In the genomic region with DNA sequence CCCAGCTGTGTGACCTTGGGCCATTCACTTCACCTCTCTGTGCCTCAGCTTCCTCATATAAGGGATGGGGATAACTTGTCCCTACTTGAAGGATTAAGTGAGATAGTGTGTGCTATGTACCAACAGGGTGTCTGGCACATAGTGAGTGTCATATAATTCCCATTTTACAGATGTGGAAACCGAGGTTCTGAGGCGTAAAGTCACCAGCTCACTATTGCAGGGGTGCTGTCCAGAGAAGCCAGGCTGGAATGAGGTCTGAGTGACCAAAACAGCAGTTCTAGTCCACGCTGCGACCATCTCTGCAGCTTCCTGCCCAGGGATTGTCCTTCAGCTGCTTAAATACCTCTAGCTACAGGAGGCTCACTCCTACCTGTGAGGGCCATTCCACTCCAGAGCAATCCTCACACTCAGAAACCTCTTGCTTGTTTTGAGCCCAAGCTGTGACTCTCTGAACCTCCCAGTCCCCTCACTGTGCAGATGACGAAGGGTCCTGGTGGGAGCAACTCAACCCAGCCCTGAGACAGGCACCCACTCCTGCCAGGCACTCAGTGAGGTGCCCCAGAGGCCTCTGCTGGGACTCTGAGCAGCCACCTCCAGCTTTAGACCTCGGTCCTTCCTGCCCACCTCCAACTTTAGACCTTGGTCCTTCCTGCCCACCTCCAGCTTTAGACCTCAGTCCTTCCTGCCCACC, we compare ENCODE assay signal across 22 cellular contexts. TPM values are rescaled to one million over a fixed set of nuclear protein-coding genes. Genes with fewer than 3 reads are reported as not detected.
DNase-seq lines count a peak whose midpoint lies in the region; ATAC-seq and TF ChIP-seq lines count a peak whose summit lies in the region.
"Had no signal": no experiment of that assay in that cellular context is flagged by ENCODE, and none has a peak within 500 bp of the region (broad histone marks: within the 10 kb centered on the region; RNA-seq: fewer than 3 reads in every experiment).

No MANE protein-coding gene starts in this region.

- H3K36me3 ChIP-seq in DOHH2 (ENCODE audit: control insufficient read depth, low read length) = no peaks in the 10 kb centered on the region
- no peaks in the 10 kb centered on the region for H3K36me3 ChIP-seq in lower lobe of right lung
- H3K36me3 ChIP-seq: WERI-Rb-1 had no signal

- H3K9me3 ChIP-seq in DOHH2 (ENCODE audit: control insufficient read depth, insufficient read depth, low read length) (no peaks in the 10 kb centered on the region), lower lobe of right lung (no peaks in the 10 kb centered on the region)
- H3K9me3 ChIP-seq: testis had no signal

- H3F3A ChIP-seq in DOHH2 (ENCODE audit: control insufficient read depth, insufficient read depth) = no peaks in the 10 kb centered on the region

- H3K27me3 Mint-ChIP-seq in activated CD8-positive, alpha-beta memory T cell treated with anti-CD3 and anti-CD28 coated beads, Interleukin-2, amount 10 ng/mL, durations not matched to agents 7 days and 5 days = peaks cover 26% of the 10 kb centered on the region
- peaks cover 2% of the 10 kb centered on the region for H3K27me3 Mint-ChIP-seq in activated T-helper 1 cell treated with anti-CD3 and anti-CD28 coated beads, Interleukin-12 subunit alpha, Interleukin-12 subunit beta, Interleukin-2, Interleukin-4 antibody, amounts not matched to agents 30 ng/mL and 10 ng/mL and 1 ng/mL, durations not matched to agents 14 hours and 24 hours and 36 hours (ENCODE audit: insufficient read depth)

- H3K27ac ChIP-seq in DOHH2 (ENCODE audit: low read depth, low read length) (no peak overlapping the region), lower lobe of right lung (no peak overlapping the region)
- H3K27ac ChIP-seq: testis, WERI-Rb-1 had no signal

- H3K4me1 Mint-ChIP-seq in activated CD8-positive, alpha-beta memory T cell treated with anti-CD3 and anti-CD28 coated beads, Interleukin-2, amount 10 ng/mL, durations not matched to agents 7 days and 5 days = peaks cover 26% of the 10 kb centered on the region
- H3K4me1 Mint-ChIP-seq in activated T-helper 1 cell treated with anti-CD3 and anti-CD28 coated beads, Interleukin-12 subunit alpha, Interleukin-12 subunit beta, Interleukin-2, Interleukin-4 antibody, amounts not matched to agents 30 ng/mL and 10 ng/mL and 1 ng/mL, durations not matched to agents 14 hours and 24 hours and 36 hours (ENCODE audit: low read depth) = peaks cover 29% of the 10 kb centered on the region
- H3K4me1 Mint-ChIP-seq: neural crest cell had no signal

- CTCF ChIA-PET in activated CD8-positive, alpha-beta memory T cell treated with anti-CD3 and anti-CD28 coated beads, Interleukin-2, amount 10 ng/mL, durations not matched to agents 7 days and 5 days (lab: Charles Lee) = interaction anchor here (0.9 to 1.6 kb wide), 2 partner anchors 16 to 455 kb away, joined by 4 to 5 read pairs; no protein-coding TSS in a partner anchor

- intact Hi-C loops in activated T-helper 1 cell treated with anti-CD3 and anti-CD28 coated beads, Interleukin-12 subunit alpha, Interleukin-12 subunit beta, Interleukin-2, Interleukin-4 antibody, amounts not matched to agents 30 ng/mL and 10 ng/mL and 1 ng/mL, durations not matched to agents 14 hours and 24 hours and 36 hours (cut with micrococcal nuclease) = loop anchor here (10.0 kb wide), 1 partner anchor 57 kb away; no protein-coding TSS in a partner anchor
- intact Hi-C loops in lower lobe of right lung (cut with DNase I) = no loop called here

- H4K20me1 ChIP-seq in DOHH2 (ENCODE audit: control insufficient read depth, insufficient read depth, low read depth, low read length) = no peaks in the 10 kb centered on the region

- peak overlapping the region; percentile 41 for H3K27ac Mint-ChIP-seq in activated CD8-positive, alpha-beta memory T cell treated with anti-CD3 and anti-CD28 coated beads, Interleukin-2, amount 10 ng/mL, durations not matched to agents 7 days and 5 days
- peak overlapping the region; percentile 49 for H3K27ac Mint-ChIP-seq in activated T-helper 1 cell treated with anti-CD3 and anti-CD28 coated beads, Interleukin-12 subunit alpha, Interleukin-12 subunit beta, Interleukin-2, Interleukin-4 antibody, amounts not matched to agents 30 ng/mL and 10 ng/mL and 1 ng/mL, durations not matched to agents 14 hours and 24 hours and 36 hours

- H3K4me2 ChIP-seq in DOHH2 (ENCODE audit: low read length) = 0 out of 2 replicates have a peak overlapping the region, but pooled peaks have one; percentile 2

- H3K4me3 ChIP-seq in DOHH2 (ENCODE audit: low read length) (no peak overlapping the region), lower lobe of right lung (no peak overlapping the region)
- H3K4me3 ChIP-seq: skin epidermis, testis had no signal

- TF ChIP-seq CTCF in DOHH2 (IDR thresholded peaks at IDR 0.05; ENCODE audit: low read depth, low read length, poor library complexity, severe bottlenecking) (no peak), lower lobe of right lung (IDR thresholded peaks at IDR 0.05) (no peak)

- no peaks in the 10 kb centered on the region for H3K36me3 Mint-ChIP-seq in activated CD8-positive, alpha-beta memory T cell treated with anti-CD3 and anti-CD28 coated beads, Interleukin-2, amount 10 ng/mL, durations not matched to agents 7 days and 5 days
- no peaks in the 10 kb centered on the region for H3K36me3 Mint-ChIP-seq in activated T-helper 1 cell treated with anti-CD3 and anti-CD28 coated beads, Interleukin-12 subunit alpha, Interleukin-12 subunit beta, Interleukin-2, Interleukin-4 antibody, amounts not matched to agents 30 ng/mL and 10 ng/mL and 1 ng/mL, durations not matched to agents 14 hours and 24 hours and 36 hours (ENCODE audit: low read depth)

- no peaks in the 10 kb centered on the region for H3K79me2 ChIP-seq in DOHH2 (ENCODE audit: control insufficient read depth, low read length)

- H3K9me2 ChIP-seq in DOHH2 (replicated peaks; ENCODE audit: control insufficient read depth, low read length) = no peaks in the 10 kb centered on the region

- ATAC-seq in activated CD8-positive, alpha-beta memory T cell treated with anti-CD3 and anti-CD28 coated beads, Interleukin-2, amount 10 ng/mL, durations not matched to agents 7 days and 5 days = peak; percentile 65
- ATAC-seq in lower lobe of right lung (no peak), GM21786 (IDR thresholded peaks at IDR 0.05; ENCODE audit: unreplicated experiment) (no peak)

- DNase-seq in activated CD8-positive, alpha-beta memory T cell treated with anti-CD3 and anti-CD28 coated beads, Interleukin-2, amount 10 ng/mL, durations not matched to agents 7 days and 5 days = peak; percentile 51
- no peak for DNase-seq in activated CD8-positive, alpha-beta memory T cell treated with anti-CD3 and anti-CD28 coated beads, Interleukin-2, amount 50 U/mL, for 48 hours
- DNase-seq in activated T-helper 1 cell treated with anti-CD3 and anti-CD28 coated beads, Interleukin-12 subunit alpha, Interleukin-12 subunit beta, Interleukin-2, Interleukin-4 antibody, amounts not matched to agents 30 ng/mL and 10 ng/mL and 1 ng/mL, durations not matched to agents 14 hours and 24 hours and 36 hours (ENCODE audit: low spot score) = no peak
- DNase-seq in lower lobe of right lung = peak; percentile 10
- no peak for DNase-seq in NCI-H1092 treated with DMSO at 0.1 percent for 48 hours (lab: John Stamatoyannopoulos, UW)
- DNase-seq in NCI-H2171 (lab: John Stamatoyannopoulos, UW) = no peak
- DNase-seq: activated CD4-positive, alpha-beta T cell treated with anti-CD3 and anti-CD28 coated beads, Interleukin-2, amount 50 U/mL, for 1 hour; activated gamma-delta T cell treated with Interleukin-2 at 50 U/mL for 16 hours; NCI-H1092; NCI-H187 treated with DMSO at 0.1 percent for 48 hours; NCI-H526 treated with DMSO at 0.1 percent for 48 hours; stimulated activated CD4-positive, alpha-beta T cell treated with anti-CD3 and anti-CD28 coated beads, Interleukin-2, amount 100 ng/mL, for 24 hours; testis; WERI-Rb-1 had no signal

- H3K27me3 ChIP-seq in DOHH2 (ENCODE audit: control insufficient read depth, low read length) (peaks cover 18% of the 10 kb centered on the region), lower lobe of right lung (ENCODE audit: low read depth) (no peaks in the 10 kb centered on the region)
- H3K27me3 ChIP-seq: testis had no signal

- no peaks in the 10 kb centered on the region for H3K9me3 Mint-ChIP-seq in activated CD8-positive, alpha-beta memory T cell treated with anti-CD3 and anti-CD28 coated beads, Interleukin-2, amount 10 ng/mL, durations not matched to agents 7 days and 5 days (ENCODE audit: low read depth)
- H3K9me3 Mint-ChIP-seq in activated T-helper 1 cell treated with anti-CD3 and anti-CD28 coated beads, Interleukin-12 subunit alpha, Interleukin-12 subunit beta, Interleukin-2, Interleukin-4 antibody, amounts not matched to agents 30 ng/mL and 10 ng/mL and 1 ng/mL, durations not matched to agents 14 hours and 24 hours and 36 hours = no peaks in the 10 kb centered on the region
- H3K9me3 Mint-ChIP-seq: neural crest cell had no signal

- H3K4me3 Mint-ChIP-seq in activated CD8-positive, alpha-beta memory T cell treated with anti-CD3 and anti-CD28 coated beads, Interleukin-2, amount 10 ng/mL, durations not matched to agents 7 days and 5 days = no peak overlapping the region
- no peak overlapping the region for H3K4me3 Mint-ChIP-seq in activated T-helper 1 cell treated with anti-CD3 and anti-CD28 coated beads, Interleukin-12 subunit alpha, Interleukin-12 subunit beta, Interleukin-2, Interleukin-4 antibody, amounts not matched to agents 30 ng/mL and 10 ng/mL and 1 ng/mL, durations not matched to agents 14 hours and 24 hours and 36 hours
- H3K4me3 Mint-ChIP-seq: neural crest cell had no signal

- H3K4me1 ChIP-seq in DOHH2 (ENCODE audit: control insufficient read depth, low read length) (peaks cover 11% of the 10 kb centered on the region), lower lobe of right lung (no peaks in the 10 kb centered on the region)

RNA-seq across cellular contexts. Expression of a gene that starts 5.8 kb away (rescaled TPM):
- total RNA-seq in activated CD8-positive, alpha-beta memory T cell treated with anti-CD3 and anti-CD28 coated beads, Interleukin-2, amount 10 ng/mL, durations not matched to agents 7 days and 5 days = 1 to 10 TPM in 1 of 2 experiments, not detected in 1; 2.6 TPM
- total RNA-seq in activated T-helper 1 cell treated with anti-CD3 and anti-CD28 coated beads, Interleukin-12 subunit alpha, Interleukin-12 subunit beta, Interleukin-2, Interleukin-4 antibody, amounts not matched to agents 30 ng/mL and 10 ng/mL and 1 ng/mL, durations not matched to agents 14 hours and 24 hours and 36 hours = 5.3 and 5.7 TPM in 2 replicates
- total RNA-seq in lower lobe of right lung = 0.86 TPM
- total RNA-seq: bronchial epithelial cell, H4, LHCN-M2, lung microvascular endothelial cell, neural crest cell had no signal

RNA-seq across cellular contexts. Expression of a gene that starts 36.9 kb away (rescaled TPM):
- total RNA-seq in activated CD8-positive, alpha-beta memory T cell treated with anti-CD3 and anti-CD28 coated beads, Interleukin-2, amount 10 ng/mL, durations not matched to agents 7 days and 5 days = 10 to 100 TPM; 59.9 to 65.2 TPM
- 27.3 and 27.7 TPM in 2 replicates for total RNA-seq in activated T-helper 1 cell treated with anti-CD3 and anti-CD28 coated beads, Interleukin-12 subunit alpha, Interleukin-12 subunit beta, Interleukin-2, Interleukin-4 antibody, amounts not matched to agents 30 ng/mL and 10 ng/mL and 1 ng/mL, durations not matched to agents 14 hours and 24 hours and 36 hours
- total RNA-seq in lower lobe of right lung = 53.8 TPM
- total RNA-seq: neural crest cell had no signal

Comparison
In these comparisons a context has a peak if more than half of its experiments do, and no peak if none do; other contexts are left out.
1. DNase-seq: peak in activated CD8-positive, alpha-beta memory T cell treated with anti-CD3 and anti-CD28 coated beads, Interleukin-2, amount 10 ng/mL, durations not matched to agents 7 days and 5 days (single experiment) and lower lobe of right lung (single experiment); none in activated CD8-positive, alpha-beta memory T cell treated with anti-CD3 and anti-CD28 coated beads, Interleukin-2, amount 50 U/mL, for 48 hours (single experiment), activated T-helper 1 cell treated with anti-CD3 and anti-CD28 coated beads, Interleukin-12 subunit alpha, Interleukin-12 subunit beta, Interleukin-2, Interleukin-4 antibody, amounts not matched to agents 30 ng/mL and 10 ng/mL and 1 ng/mL, durations not matched to agents 14 hours and 24 hours and 36 hours (single experiment), NCI-H1092 treated with DMSO at 0.1 percent for 48 hours (single experiment) and NCI-H2171 (single experiment).